Comparison of ENCODE assay signal across 8 cellular contexts in the genomic region with DNA sequence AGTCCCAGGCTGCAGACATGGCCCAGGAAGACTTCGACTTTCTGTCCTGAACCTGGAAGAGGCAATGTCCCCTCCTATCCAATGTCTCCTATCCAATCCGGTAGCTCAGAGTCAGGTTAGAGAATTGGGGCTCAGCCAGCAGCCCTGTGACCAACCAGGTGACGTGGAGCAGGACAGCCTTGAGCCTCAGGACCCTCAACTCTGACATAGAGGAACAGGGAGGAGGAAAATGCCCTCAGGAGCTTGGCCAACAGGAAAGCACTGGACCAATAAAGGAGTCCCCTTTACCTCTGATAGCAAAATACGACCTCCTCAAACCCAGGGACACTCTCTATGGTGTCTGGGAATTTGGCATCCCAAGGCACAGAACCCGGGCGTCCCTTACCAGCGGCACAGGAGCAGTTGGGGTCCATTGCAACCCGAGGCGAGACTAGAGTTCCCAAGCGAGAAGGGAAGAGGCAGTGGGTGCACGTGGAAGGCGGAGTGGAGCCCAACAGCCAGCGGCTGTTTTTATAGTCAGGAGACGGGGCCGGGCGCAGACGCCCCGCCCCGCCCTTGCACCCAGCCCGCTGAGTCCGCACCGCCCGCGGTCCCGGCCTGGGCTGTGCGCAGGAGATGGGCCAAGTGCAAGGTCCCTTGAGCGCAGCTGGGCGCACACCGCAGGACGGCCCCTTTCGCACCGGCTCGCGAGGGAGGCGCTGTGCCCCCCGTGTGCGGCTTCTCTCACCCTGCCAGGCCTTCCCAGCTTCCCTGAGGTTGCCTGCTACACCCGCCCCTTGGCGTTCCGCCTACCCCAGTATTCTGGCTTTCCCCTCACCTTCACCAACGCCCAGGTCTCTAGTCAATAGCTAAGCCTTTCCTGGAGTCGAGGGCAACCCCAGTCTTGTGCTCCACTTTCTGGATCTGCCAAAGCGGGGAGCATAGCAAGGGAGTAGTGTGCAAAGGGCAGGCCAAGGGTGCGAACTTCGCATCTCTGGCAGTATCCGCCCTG. TPM values are rescaled to one million over a fixed set of nuclear protein-coding genes. Genes with fewer than 3 reads are reported as not detected.
DNase-seq lines count a peak whose midpoint lies in the region; ATAC-seq and TF ChIP-seq lines count a peak whose summit lies in the region.

Gene MT1G (minus strand): TSS at position 485 of the 991 bp plus-strand sequence. CDS start 72 bp downstream, at position 413.

- TF ChIP-seq CTCF in activated CD8-positive, alpha-beta T cell treated with anti-CD3 and anti-CD28 coated beads for 36 hours (IDR thresholded peaks at IDR 0.05), result no peak
- TF ChIP-seq CTCF in heart right ventricle (IDR thresholded peaks at IDR 0.05) (no peak), WERI-Rb-1 (IDR thresholded peaks at IDR 0.05; ENCODE audit: low read depth, low read length) (no peak)

- peak; percentile 75 for ATAC-seq in activated CD8-positive, alpha-beta T cell treated with anti-CD3 and anti-CD28 coated beads for 36 hours
- ATAC-seq in heart right ventricle (peak; percentile 64 to 92 (median 86)), GM18517 (IDR thresholded peaks at IDR 0.05; ENCODE audit: unreplicated experiment) (no peak)

- WGBS in heart right ventricle, 2 donors, result 9 to 11% methylated on average over 45 to 46 of the region's 46 CpGs

- H3K27ac Mint-ChIP-seq in activated CD8-positive, alpha-beta T cell treated with anti-CD3 and anti-CD28 coated beads for 36 hours, result no peak within 1 kb of the TSS

- POLR2A ChIA-PET in activated CD8-positive, alpha-beta T cell treated with anti-CD3 and anti-CD28 coated beads for 36 hours (lab: Charles Lee), result interaction anchor here (1.0 to 3.8 kb wide), 6 partner anchors 9 to 34 kb away, joined by 3 to 13 read pairs (median 4); partner anchors contain the start of gene MT1X

- H3K9me3 ChIP-seq in HUES48 (ENCODE audit: control insufficient read depth, insufficient read depth, low read length) (no peaks in the 10 kb centered on the region), heart right ventricle (no peaks in the 10 kb centered on the region), skeletal muscle satellite cell (replicated peaks; ENCODE audit: low read length) (no peaks in the 10 kb centered on the region), MG63 (no peaks in the 10 kb centered on the region), WERI-Rb-1 (ENCODE audit: severe bottlenecking) (no peaks in the 10 kb centered on the region)

- H3K4me3 ChIP-seq in HUES48 (ENCODE audit: low read depth, low read length) (peak within 1 kb of the TSS; percentile 51), heart right ventricle (peak within 1 kb of the TSS in 8 of 10 donors; percentile 4 to 27 (median 18)), skeletal muscle satellite cell (ENCODE audit: low read length) (peak within 1 kb of the TSS; percentile 28), MG63 (no peak within 1 kb of the TSS), WERI-Rb-1 (ENCODE audit: low read depth, low read length) (no peak within 1 kb of the TSS)

- peaks cover 17% of the 10 kb centered on the region for H3K4me1 ChIP-seq in HUES48 (ENCODE audit: control insufficient read depth, insufficient read depth, low read length)
- peaks cover 0 to 27% (median 20%) of the 10 kb centered on the region in 9 donors for H3K4me1 ChIP-seq in heart right ventricle
- peaks cover 3% of the 10 kb centered on the region for H3K4me1 ChIP-seq in skeletal muscle satellite cell (ENCODE audit: control insufficient read depth, insufficient read depth, low read length)

- no peak within 1 kb of the TSS for H3K9ac ChIP-seq in HUES48 (ENCODE audit: low read depth, low read length)
- no peak within 1 kb of the TSS for H3K9ac ChIP-seq in skeletal muscle satellite cell (ENCODE audit: low read depth, low read length)

- H3K9me3 Mint-ChIP-seq in activated CD8-positive, alpha-beta T cell treated with anti-CD3 and anti-CD28 coated beads for 36 hours, result no peaks in the 10 kb centered on the region

- CTCF ChIA-PET in activated CD8-positive, alpha-beta T cell treated with anti-CD3 and anti-CD28 coated beads for 36 hours (lab: Charles Lee), result interaction anchor here (1.0 to 2.0 kb wide), 2 partner anchors 34 to 91 kb away, joined by 3 to 8 read pairs; no protein-coding TSS in a partner anchor

- intact Hi-C loops in activated CD8-positive, alpha-beta T cell treated with anti-CD3 and anti-CD28 coated beads for 36 hours (cut with micrococcal nuclease), result no loop called here
- intact Hi-C loops in heart right ventricle (cut with DNase I), result no loop called here

- H3K27me3 ChIP-seq in HUES48 (ENCODE audit: control insufficient read depth, insufficient read depth, low read length) (peaks cover 100% of the 10 kb centered on the region), heart right ventricle (peaks cover 13 to 100% (median 88%) of the 10 kb centered on the region in 7 donors), skeletal muscle satellite cell (ENCODE audit: control insufficient read depth, insufficient read depth, low read length) (peaks cover 75% of the 10 kb centered on the region), MG63 (no peaks in the 10 kb centered on the region; the same call in 1 of the 2 replicates), WERI-Rb-1 (ENCODE audit: insufficient read depth, low read depth, severe bottlenecking) (no peaks in the 10 kb centered on the region)

- H3K27ac ChIP-seq in HUES48 (ENCODE audit: low read depth, low read length) (no peak within 1 kb of the TSS), heart right ventricle (no peak within 1 kb of the TSS), WERI-Rb-1 (no peak within 1 kb of the TSS)

- peaks cover 72% of the 10 kb centered on the region for H3K27me3 Mint-ChIP-seq in activated CD8-positive, alpha-beta T cell treated with anti-CD3 and anti-CD28 coated beads for 36 hours

- peak within 1 kb of the TSS; percentile 65 for H3K4me3 Mint-ChIP-seq in activated CD8-positive, alpha-beta T cell treated with anti-CD3 and anti-CD28 coated beads for 36 hours

- DNase-seq in activated CD8-positive, alpha-beta T cell treated with anti-CD3 and anti-CD28 coated beads for 36 hours, result peak; percentile 58
- DNase-seq in heart right ventricle, result peak; percentile 37 to 64
- no peak for DNase-seq in MG63
- no peak for DNase-seq in cerebellar cortex (ENCODE audit: low spot score)
- no peak for DNase-seq in WERI-Rb-1

- peaks cover 20% of the 10 kb centered on the region for H3K4me1 Mint-ChIP-seq in activated CD8-positive, alpha-beta T cell treated with anti-CD3 and anti-CD28 coated beads for 36 hours (ENCODE audit: low read depth)

- peaks cover 2% of the 10 kb centered on the region for H3K36me3 Mint-ChIP-seq in activated CD8-positive, alpha-beta T cell treated with anti-CD3 and anti-CD28 coated beads for 36 hours (ENCODE audit: low read depth)

- no peaks in the 10 kb centered on the region for H3K36me3 ChIP-seq in HUES48 (ENCODE audit: control insufficient read depth, insufficient read depth, low read length)
- H3K36me3 ChIP-seq in heart right ventricle, result no peaks in the 10 kb centered on the region
- no peaks in the 10 kb centered on the region for H3K36me3 ChIP-seq in skeletal muscle satellite cell (ENCODE audit: insufficient read depth, low read length)
- no peaks in the 10 kb centered on the region for H3K36me3 ChIP-seq in MG63
- H3K36me3 ChIP-seq in WERI-Rb-1, result no peaks in the 10 kb centered on the region

- H3K4me2 ChIP-seq in skeletal muscle satellite cell (ENCODE audit: low read length), result peak within 1 kb of the TSS; percentile 52

RNA-seq across cellular contexts. Expression of gene MT1G, which starts in this region (rescaled TPM):
- total RNA-seq in activated CD8-positive, alpha-beta T cell treated with anti-CD3 and anti-CD28 coated beads for 36 hours, result 10 to 100 TPM; 35.9 to 39.0 TPM
- 1 to 10 TPM in 3 of 10 donors, under 1 TPM in 1, not detected in 6; 0.95 to 9.0 (median 1.0) TPM for total RNA-seq in heart right ventricle
- polyA plus RNA-seq in heart right ventricle, result 1 to 10 TPM; 3.6 to 3.7 TPM
- not detected in 2 replicates for total RNA-seq in skeletal muscle satellite cell (2012; rRNA removed)
- total RNA-seq in MG63 (2014; rRNA removed; shearing (Covaris generic); ENCODE audit: low replicate concordance), result not detected in 2 replicates

Comparison
In these comparisons a context has a peak if more than half of its experiments do, and no peak if none do; other contexts are left out.
1. H3K4me3 ChIP-seq: peak in HUES48 (single experiment), heart right ventricle (8 of 10) and skeletal muscle satellite cell (single experiment); none in MG63 (single experiment) and WERI-Rb-1 (single experiment).
2. DNase-seq: peak in activated CD8-positive, alpha-beta T cell treated with anti-CD3 and anti-CD28 coated beads for 36 hours (single experiment) and heart right ventricle (2 of 2); none in MG63 (single experiment), cerebellar cortex (single experiment) and WERI-Rb-1 (single experiment).